Comparison of ENCODE assay signal across 20 cellular contexts in genomic region chr18:38884050-38884449, GRCh38.
A peak's percentile ranks its signal among the peaks of the same experiment; 100 is the strongest.
DNase-seq lines count a peak whose midpoint lies in the region; ATAC-seq, FAIRE-seq and TF ChIP-seq lines count a peak whose summit lies in the region.
"Had no signal": no experiment of that assay in that cellular context is flagged by ENCODE, and none has a peak within 500 bp of the region (broad histone marks: within the 10 kb centered on the region; RNA-seq: fewer than 3 reads in every experiment).

No MANE protein-coding gene starts in this region.

- no peak overlapping the region for H3K27ac ChIP-seq in GM12878 (ENCODE audit: control insufficient read depth, insufficient read depth)
- H3K27ac ChIP-seq: 22Rv1 had no signal

- TF ChIP-seq RAD21 in GM12878 (IDR thresholded peaks at IDR 0.05; ENCODE audit: insufficient read depth, low read depth, low read length): 0 out of 2 replicates have a peak, but pooled peaks have one; percentile 34

- DNase-seq in DMS 273 (lab: John Stamatoyannopoulos, UW; ENCODE audit: unreplicated experiment): peak; percentile 12
- no peak for DNase-seq in DMS 273 treated with DMSO at 0.1 percent for 48 hours (lab: John Stamatoyannopoulos, UW)
- no peak for DNase-seq in LNCaP clone FGC (ENCODE audit: low read depth)
- DNase-seq in GM12878 (ENCODE audit: low read depth, low spot score): no peak
- DNase-seq in iPS-NIHi7 (ENCODE audit: extremely low spot score): peak; percentile 43
- no peak for DNase-seq in activated effector memory CD4-positive, alpha-beta T cell treated with Interleukin-2 at 50 U/mL for 16 hours
- no peak for DNase-seq in NCI-H2081 (lab: John Stamatoyannopoulos, UW)
- DNase-seq in NCI-H187 treated with DMSO at 0.1 percent for 48 hours (lab: John Stamatoyannopoulos, UW): no peak
- DNase-seq: Caco-2; CD4-positive, alpha-beta T cell; GF-D8; HFFc6; NCI-H1105 treated with DMSO at 0.1 percent for 48 hours; NCI-H1694; NCI-H345; NCI-H526; SHP77 had no signal

- ATAC-seq in GM12878: no peak
- ATAC-seq: SK-N-SH treated with all-trans-retinoic acid at 6 μM for 48 hours had no signal

- TF ChIP-seq POLR2A in GM12878 (IDR thresholded peaks at IDR 0.05; ENCODE audit: low read depth, low read length): no peak

- H2AFZ ChIP-seq in GM12878 (ENCODE audit: control insufficient read depth, low read depth, low read length): no peak overlapping the region

- POLR2A ChIA-PET in GM12878 (lab: Charles Lee): no interaction called here

- no peaks in the 10 kb centered on the region for H3K4me1 ChIP-seq in GM12878 (ENCODE audit: control insufficient read depth, insufficient read depth, low read length)
- H3K4me1 ChIP-seq: Caco-2 had no signal

- TF ChIP-seq CTCF in LNCaP clone FGC (IDR thresholded peaks at IDR 0.05; ENCODE audit: control insufficient read depth, extremely low read depth, insufficient read depth) (0 out of 2 replicates have a peak, but pooled peaks have one; percentile 8), GM12878 (IDR thresholded peaks at IDR 0.05 in 2 of 3, conservative IDR thresholded peaks at IDR 0.05 in 1 of 3; ENCODE audit: control insufficient read depth in 2 of 3, extremely low read depth in 1 of 3, insufficient read depth in 1 of 3, low read depth in 3 of 3, low read length in 3 of 3) (no peak)

- FAIRE-seq in GM12878 (lab: Jason Lieb, UNC): no peak
- FAIRE-seq: GM18507 had no signal

- in situ Hi-C loops in GM12878 (cut with MboI): no loop called here

- WGBS in GM12878 (ENCODE audit: insufficient coverage, insufficient replicate concordance, low lambda C conversion rate, missing lambda C conversion rate): 3% methylated on average over 2 of the region's 2 CpGs

- no peaks in the 10 kb centered on the region for H3K27me3 ChIP-seq in GM12878 (replicated peaks in 1 of 2; ENCODE audit: control insufficient read depth in 2 of 2, insufficient read depth in 2 of 2, low read length in 1 of 2)

- no peaks in the 10 kb centered on the region for H4K20me1 ChIP-seq in GM12878 (ENCODE audit: control insufficient read depth, insufficient read depth)

- H3K79me2 ChIP-seq in GM12878 (ENCODE audit: control insufficient read depth, insufficient read depth, low read length): no peaks in the 10 kb centered on the region

- H3K4me2 ChIP-seq in GM12878 (ENCODE audit: control insufficient read depth, insufficient read depth): no peak overlapping the region

- no TSS peak for BruUV-seq in GM12878 (replicated peaks; lab: Mats Ljungman, UMichigan)

- SMC1A ChIA-PET in GM12878 (lab: Charles Lee; ENCODE audit: uncharacterized antibody, unreplicated experiment): interaction anchor here (0.9 kb wide), 1 partner anchor 8 kb away, joined by 4 read pairs; no protein-coding TSS in a partner anchor

- RAD21 ChIA-PET in GM12878 (lab: Charles Lee; ENCODE audit: unreplicated experiment): no interaction called here

- H3K9ac ChIP-seq in GM12878 (ENCODE audit: control insufficient read depth, insufficient read depth, low read length): no peak overlapping the region

- intact Hi-C loops in GM12878 (cut with micrococcal nuclease; ENCODE audit: unreplicated experiment): no loop called here

- no peaks in the 10 kb centered on the region for H3K36me3 ChIP-seq in GM12878 (ENCODE audit: control insufficient read depth in 2 of 2, insufficient read depth in 2 of 2, low read length in 1 of 2)

- no peak for TF ChIP-seq EP300 in GM12878 (IDR thresholded peaks at IDR 0.05; ENCODE audit: borderline replicate concordance in 1 of 2, control insufficient read depth in 1 of 2, low read depth in 2 of 2, low read length in 2 of 2)

- no peak overlapping the region for H3K4me3 ChIP-seq in LNCaP clone FGC (ENCODE audit: low read depth, low read length)
- no peak overlapping the region for H3K4me3 ChIP-seq in GM12878

- CTCF ChIA-PET in GM12878 (lab: Yijun Ruan, JAX): interaction anchor here (1.4 to 1.6 kb wide), 2 partner anchors 30 to 338 kb away, joined by 3 to 4 read pairs; no protein-coding TSS in a partner anchor

- H3K9me3 ChIP-seq in GM12878 (replicated peaks; ENCODE audit: control insufficient read depth, insufficient read depth, low read length): no peaks in the 10 kb centered on the region
- H3K9me3 ChIP-seq: Caco-2 had no signal

TF ChIP-seq in GM12878, 131 proteins besides CTCF, POLR2A, EP300 and RAD21:
- no peak for TF ChIP-seq CREB1 (IDR thresholded peaks at IDR 0.05; ENCODE audit: low read depth)
- no peak for TF ChIP-seq TARDBP (IDR thresholded peaks at IDR 0.05; ENCODE audit: borderline replicate concordance)
- no peak for TF ChIP-seq PKNOX1 (IDR thresholded peaks at IDR 0.05)
- TF ChIP-seq CBX3 (IDR thresholded peaks at IDR 0.05; ENCODE audit: borderline replicate concordance, low read depth): no peak
- no peak for TF ChIP-seq RELA (IDR thresholded peaks at IDR 0.05; ENCODE audit: borderline replicate concordance, partially characterized antibody)
- TF ChIP-seq MYC (IDR thresholded peaks at IDR 0.05; ENCODE audit: insufficient read depth, insufficient read length, insufficient replicate concordance, low read length, severe bottlenecking): no peak

Comparison
In these comparisons a context has a peak if more than half of its experiments do, and no peak if none do; other contexts are left out.
1. DNase-seq: peak in DMS 273 (single experiment) and iPS-NIHi7 (single experiment); none in DMS 273 treated with DMSO at 0.1 percent for 48 hours (single experiment), LNCaP clone FGC (single experiment), GM12878 (single experiment), activated effector memory CD4-positive, alpha-beta T cell treated with Interleukin-2 at 50 U/mL for 16 hours (single experiment), NCI-H2081 (0 of 2) and NCI-H187 treated with DMSO at 0.1 percent for 48 hours (single experiment).